In genomic region chr21:34892196-34892595, GRCh38 we compare ENCODE assay signal across 14 cellular contexts.
DNase-seq lines count a peak whose midpoint lies in the region; ATAC-seq and TF ChIP-seq lines count a peak whose summit lies in the region.
"Had no signal": no experiment of that assay in that cellular context is flagged by ENCODE, and none has a peak within 500 bp of the region (broad histone marks: within the 10 kb centered on the region; RNA-seq: fewer than 3 reads in every experiment).

No MANE protein-coding gene starts in this region.

- peaks cover 9% of the 10 kb centered on the region for H3K36me3 Mint-ChIP-seq in activated naive CD4-positive, alpha-beta T cell treated with anti-CD3 and anti-CD28 coated beads for 36 hours (ENCODE audit: low read depth)
- peaks cover 7% of the 10 kb centered on the region for H3K36me3 Mint-ChIP-seq in activated naive CD4-positive, alpha-beta T cell treated with anti-CD3 and anti-CD28 coated beads, Interleukin-2, amount 10 ng/mL, durations not matched to agents 7 days and 5 days

- no peaks in the 10 kb centered on the region for H3K9me3 ChIP-seq in smooth muscle cell (replicated peaks; ENCODE audit: low read depth)
- H3K9me3 ChIP-seq: prostate gland had no signal

- H2AFZ ChIP-seq in smooth muscle cell (ENCODE audit: low read depth) = no peak overlapping the region

- no peaks in the 10 kb centered on the region for H3K27me3 ChIP-seq in smooth muscle cell (ENCODE audit: low read depth)

- no peak for DNase-seq in activated naive CD4-positive, alpha-beta T cell treated with anti-CD3 and anti-CD28 coated beads for 36 hours
- DNase-seq in activated naive CD4-positive, alpha-beta T cell treated with anti-CD3 and anti-CD28 coated beads, Interleukin-2, amount 10 ng/mL, durations not matched to agents 7 days and 5 days = no peak
- peak; percentile 80 for DNase-seq in NCI-H2107 treated with DMSO at 0.1 percent for 48 hours (lab: John Stamatoyannopoulos, UW; ENCODE audit: unreplicated experiment)
- DNase-seq in astrocyte of the hippocampus (ENCODE audit: low read depth, low spot score) = peak; percentile 34
- no peak for DNase-seq in smooth muscle cell (lab: John Stamatoyannopoulos, UW; ENCODE audit: unreplicated experiment)
- DNase-seq in activated CD4-positive, CD25-positive, alpha-beta regulatory T cell treated with anti-CD3 and anti-CD28 coated beads, Interleukin-2, amount 50 U/mL, for 72 hours = no peak
- DNase-seq: NCI-H1694 treated with DMSO at 0.1 percent for 48 hours; NK-92 treated with Interleukin-12 subunit alpha and Interleukin-12 subunit beta, amount 100 ng/mL, for 24 hours; stimulated activated CD4-positive, alpha-beta T cell treated with anti-CD3 and anti-CD28 coated beads, Interleukin-4, amount 100 ng/mL, for 4 hours; substantia nigra had no signal

- peaks cover 6% of the 10 kb centered on the region for H3F3A ChIP-seq in smooth muscle cell (ENCODE audit: low read depth)

- peaks cover 47% of the 10 kb centered on the region for H3K4me1 Mint-ChIP-seq in activated naive CD4-positive, alpha-beta T cell treated with anti-CD3 and anti-CD28 coated beads for 36 hours (ENCODE audit: low read depth)
- peaks cover 39% of the 10 kb centered on the region for H3K4me1 Mint-ChIP-seq in activated naive CD4-positive, alpha-beta T cell treated with anti-CD3 and anti-CD28 coated beads, Interleukin-2, amount 10 ng/mL, durations not matched to agents 7 days and 5 days

- H3K27me3 Mint-ChIP-seq in activated naive CD4-positive, alpha-beta T cell treated with anti-CD3 and anti-CD28 coated beads for 36 hours (ENCODE audit: low read depth) = no peaks in the 10 kb centered on the region
- peaks cover 13% of the 10 kb centered on the region for H3K27me3 Mint-ChIP-seq in activated naive CD4-positive, alpha-beta T cell treated with anti-CD3 and anti-CD28 coated beads, Interleukin-2, amount 10 ng/mL, durations not matched to agents 7 days and 5 days

- H3K4me3 ChIP-seq in smooth muscle cell = peak overlapping the region; percentile 92
- H3K4me3 ChIP-seq: lung, prostate gland had no signal

- peaks cover 51% of the 10 kb centered on the region for H3K79me2 ChIP-seq in smooth muscle cell (ENCODE audit: low read depth)

- no peak for TF ChIP-seq CTCF in smooth muscle cell (IDR thresholded peaks at IDR 0.05; ENCODE audit: borderline replicate concordance, insufficient read depth, poor library complexity, severe bottlenecking)

- H4K20me1 ChIP-seq in smooth muscle cell (ENCODE audit: low read depth) = peaks cover 11% of the 10 kb centered on the region

- no peaks in the 10 kb centered on the region for H3K9me3 Mint-ChIP-seq in activated naive CD4-positive, alpha-beta T cell treated with anti-CD3 and anti-CD28 coated beads for 36 hours
- H3K9me3 Mint-ChIP-seq in activated naive CD4-positive, alpha-beta T cell treated with anti-CD3 and anti-CD28 coated beads, Interleukin-2, amount 10 ng/mL, durations not matched to agents 7 days and 5 days = no peaks in the 10 kb centered on the region

- CTCF ChIA-PET in activated naive CD4-positive, alpha-beta T cell treated with anti-CD3 and anti-CD28 coated beads for 36 hours (lab: Charles Lee) = interaction anchor here (0.5 to 4.5 kb wide), 9 partner anchors 10 to 158 kb away, joined by 3 to 24 read pairs (median 4); no protein-coding TSS in a partner anchor
- CTCF ChIA-PET in activated naive CD4-positive, alpha-beta T cell treated with anti-CD3 and anti-CD28 coated beads, Interleukin-2, amount 10 ng/mL, durations not matched to agents 7 days and 5 days (lab: Charles Lee) = interaction anchor here (0.8 to 2.7 kb wide), 8 partner anchors 36 to 509 kb away, joined by 3 to 11 read pairs (median 3); no protein-coding TSS in a partner anchor

- H3K36me3 ChIP-seq in smooth muscle cell (ENCODE audit: low read depth) = no peaks in the 10 kb centered on the region
- H3K36me3 ChIP-seq: prostate gland had no signal

- no peak overlapping the region for H3K9ac ChIP-seq in smooth muscle cell (ENCODE audit: low read depth)

- peak overlapping the region; percentile 76 for H3K27ac Mint-ChIP-seq in activated naive CD4-positive, alpha-beta T cell treated with anti-CD3 and anti-CD28 coated beads for 36 hours
- H3K27ac Mint-ChIP-seq in activated naive CD4-positive, alpha-beta T cell treated with anti-CD3 and anti-CD28 coated beads, Interleukin-2, amount 10 ng/mL, durations not matched to agents 7 days and 5 days = no peak overlapping the region

- intact Hi-C loops in activated naive CD4-positive, alpha-beta T cell treated with anti-CD3 and anti-CD28 coated beads for 36 hours (cut with micrococcal nuclease) = loop anchor here (5.0 kb wide), 1 partner anchor 325 kb away; no protein-coding TSS in a partner anchor

- peaks cover 5% of the 10 kb centered on the region for H3K4me1 ChIP-seq in smooth muscle cell (ENCODE audit: low read depth)
- H3K4me1 ChIP-seq: prostate gland had no signal

- peak overlapping the region; percentile 25 for H3K4me3 Mint-ChIP-seq in activated naive CD4-positive, alpha-beta T cell treated with anti-CD3 and anti-CD28 coated beads for 36 hours
- no peak overlapping the region for H3K4me3 Mint-ChIP-seq in activated naive CD4-positive, alpha-beta T cell treated with anti-CD3 and anti-CD28 coated beads, Interleukin-2, amount 10 ng/mL, durations not matched to agents 7 days and 5 days

- peak overlapping the region; percentile 99 for H3K4me2 ChIP-seq in smooth muscle cell

- ATAC-seq in GM19023 (IDR thresholded peaks at IDR 0.05; ENCODE audit: unreplicated experiment) = no peak
- no peak for ATAC-seq in HG03378 (IDR thresholded peaks at IDR 0.05; ENCODE audit: unreplicated experiment)

- H3K27ac ChIP-seq in smooth muscle cell (ENCODE audit: low read depth) = peak overlapping the region; percentile 95
- H3K27ac ChIP-seq: prostate gland had no signal

Comparison
In these comparisons a context has a peak if more than half of its experiments do, and no peak if none do; other contexts are left out.
1. DNase-seq: peak in NCI-H2107 treated with DMSO at 0.1 percent for 48 hours (single experiment) and astrocyte of the hippocampus (single experiment); none in activated naive CD4-positive, alpha-beta T cell treated with anti-CD3 and anti-CD28 coated beads for 36 hours (single experiment), activated naive CD4-positive, alpha-beta T cell treated with anti-CD3 and anti-CD28 coated beads, Interleukin-2, amount 10 ng/mL, durations not matched to agents 7 days and 5 days (single experiment), smooth muscle cell (single experiment) and activated CD4-positive, CD25-positive, alpha-beta regulatory T cell treated with anti-CD3 and anti-CD28 coated beads, Interleukin-2, amount 50 U/mL, for 72 hours (single experiment).